8 cellular contexts compared by ENCODE assay signal in genomic region chr7:95690367-95690947, GRCh38.
DNase-seq lines count a peak whose midpoint lies in the region; ATAC-seq, FAIRE-seq and TF ChIP-seq lines count a peak whose summit lies in the region.

No MANE protein-coding gene starts in this region.

- H3K9me3 ChIP-seq in trophoblast cell (ENCODE audit: insufficient read depth, low read depth, low read length): no peaks in the 10 kb centered on the region

- H3K4me1 ChIP-seq in trophoblast cell (ENCODE audit: control insufficient read depth in 1 of 2, insufficient read depth in 2 of 2, low read length in 2 of 2): no peaks in the 10 kb centered on the region

- FAIRE-seq in GM12892 (lab: Jason Lieb, UNC): peak; percentile 66

- no CpG with 5 or more reads among the region's 3 CpGs for WGBS in trophoblast cell (ENCODE audit: extremely low coverage, insufficient coverage, insufficient read length)

- H2AK5ac ChIP-seq in trophoblast cell (ENCODE audit: low read length): no peak overlapping the region

- no peaks in the 10 kb centered on the region for H3K27me3 ChIP-seq in trophoblast cell (ENCODE audit: insufficient read depth, low read length)

- no peak overlapping the region for H4K12ac ChIP-seq in trophoblast cell (ENCODE audit: low read depth, low read length)

- no peak overlapping the region for H2BK5ac ChIP-seq in trophoblast cell (ENCODE audit: low read depth, low read length, poor library complexity)

- no peak overlapping the region for H2BK120ac ChIP-seq in trophoblast cell (ENCODE audit: insufficient read depth, low read length, poor library complexity)

- H3K4me2 ChIP-seq in trophoblast cell (ENCODE audit: low read length): no peak overlapping the region

- no peaks in the 10 kb centered on the region for H3K36me3 ChIP-seq in trophoblast cell (ENCODE audit: control insufficient read depth in 1 of 2, insufficient read depth in 2 of 2, low read length in 2 of 2)

- no peak overlapping the region for H3K23ac ChIP-seq in trophoblast cell (ENCODE audit: low read length)

- no peak overlapping the region for H3K27ac ChIP-seq in trophoblast cell (ENCODE audit: low read depth, low read length)

- peak; percentile 77 for ATAC-seq in HG02798 (IDR thresholded peaks at IDR 0.05; ENCODE audit: poor library complexity, unreplicated experiment)

- H2AFZ ChIP-seq in trophoblast cell (ENCODE audit: insufficient read depth, low read length, poor library complexity): no peak overlapping the region

- H3K79me2 ChIP-seq in trophoblast cell (ENCODE audit: control insufficient read depth, insufficient read depth, low read length, poor library complexity): no peaks in the 10 kb centered on the region

- H4K91ac ChIP-seq in trophoblast cell (ENCODE audit: low read depth, low read length): no peak overlapping the region

- no peaks in the 10 kb centered on the region for H3K79me1 ChIP-seq in trophoblast cell (ENCODE audit: low read length)

- H3K4ac ChIP-seq in trophoblast cell (ENCODE audit: low read depth, low read length): no peak overlapping the region

- no peak overlapping the region for H4K8ac ChIP-seq in trophoblast cell (ENCODE audit: low read depth, low read length)

- no peak for TF ChIP-seq POLR2A in GM12892 (IDR thresholded peaks at IDR 0.05; ENCODE audit: low read depth, low read length)

- H3K4me3 ChIP-seq in trophoblast cell (ENCODE audit: low read depth, low read length): no peak overlapping the region

- no peak overlapping the region for H3K18ac ChIP-seq in trophoblast cell (ENCODE audit: low read length)

- H2BK12ac ChIP-seq in trophoblast cell (ENCODE audit: low read length): no peak overlapping the region

- H3K14ac ChIP-seq in trophoblast cell (ENCODE audit: low read length): no peak overlapping the region

- H3K9ac ChIP-seq in trophoblast cell (ENCODE audit: low read length): no peak overlapping the region

- DNase-seq in ACHN (peak; percentile 76), GM12892 (ENCODE audit: insufficient read length) (no peak), NCI-H1436 (lab: John Stamatoyannopoulos, UW) (peak; percentile 50), T1000 (lab: John Stamatoyannopoulos, UW) (peak; percentile 5), germinal center (ENCODE audit: low spot score) (peak; percentile 9), trophoblast cell (peak; percentile 5 to 48), HuH-7.5 (ENCODE audit: low spot score) (no peak)

- in situ Hi-C loops in ACHN (cut with HindIII; ENCODE audit: low pct_ligation_motif_present, low pct_unique_long_range_greater_than_20kb, low sequenced_read_pairs): no loop called here

Comparison
In these comparisons a context has a peak if more than half of its experiments do, and no peak if none do; other contexts are left out.
1. DNase-seq: peak in ACHN (single experiment), NCI-H1436 (single experiment), T1000 (single experiment), germinal center (single experiment) and trophoblast cell (2 of 2); none in GM12892 (single experiment) and HuH-7.5 (single experiment).